In genomic region chr15:33074942-33075341, GRCh38 we compare ENCODE assay signal across 13 cellular contexts.
DNase-seq lines count a peak whose midpoint lies in the region; TF ChIP-seq lines count a peak whose summit lies in the region.
"Had no signal": no experiment of that assay in that cellular context is flagged by ENCODE, and none has a peak within 500 bp of the region (broad histone marks: within the 10 kb centered on the region; RNA-seq: fewer than 3 reads in every experiment).

No MANE protein-coding gene starts in this region.

- peak; percentile 30 for DNase-seq in COLO668 (lab: John Stamatoyannopoulos, UW; ENCODE audit: unreplicated experiment)
- DNase-seq in H4 (ENCODE audit: low spot score): peak; percentile 23
- DNase-seq in kidney tubule cell (ENCODE audit: low spot score): peak; percentile 20
- no peak for DNase-seq in NCI-H446 (lab: John Stamatoyannopoulos, UW)
- DNase-seq in activated T-cell treated with anti-CD3 and anti-CD28 coated beads, Interleukin-2, amount 50 U/mL, for 48 hours: no peak
- DNase-seq in effector CD8-positive, alpha-beta T cell (lab: John Stamatoyannopoulos, UW): no peak
- DNase-seq: activated CD4-positive, alpha-beta T cell treated with anti-CD3 and anti-CD28 coated beads for 4 hours; CD4-positive, alpha-beta T cell; NCI-H1048; stimulated activated CD8-positive, alpha-beta memory T cell treated with anti-CD3 and anti-CD28 coated beads, Interleukin-4, amount 100 ng/mL, for 48 hours; tibial artery had no signal

- no peak overlapping the region for H3K27ac ChIP-seq in VCaP
- H3K27ac ChIP-seq: Peyer's patch, tibial artery had no signal

- peak; percentile 57 for TF ChIP-seq CTCF in VCaP (conservative IDR thresholded peaks at IDR 0.05)

Comparison
In these comparisons a context has a peak if more than half of its experiments do, and no peak if none do; other contexts are left out.
1. DNase-seq: peak in COLO668 (single experiment), H4 (single experiment) and kidney tubule cell (single experiment); none in NCI-H446 (0 of 2), activated T-cell treated with anti-CD3 and anti-CD28 coated beads, Interleukin-2, amount 50 U/mL, for 48 hours (0 of 2) and effector CD8-positive, alpha-beta T cell (single experiment).